Comparison of ENCODE assay signal across 38 cellular contexts in the genomic region with DNA sequence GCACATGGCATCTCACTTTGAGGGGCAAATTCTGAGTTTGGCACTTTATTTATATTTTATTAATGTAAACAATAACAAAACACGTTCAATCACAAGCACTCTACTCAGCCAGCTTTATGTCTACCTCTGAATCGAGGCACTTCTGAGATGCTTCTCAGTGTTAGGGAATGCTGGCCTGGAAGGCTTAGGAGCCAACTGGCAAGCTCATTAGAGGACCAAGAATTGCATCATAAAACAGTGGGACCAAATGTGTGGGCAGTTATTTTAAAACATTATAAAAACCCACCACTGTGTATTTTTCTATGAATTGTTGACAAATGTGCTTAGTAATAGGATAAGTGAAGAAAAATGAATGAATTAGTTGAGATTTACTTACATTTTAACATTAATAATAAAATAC. TPM values are rescaled to one million over a fixed set of nuclear protein-coding genes. Genes with fewer than 3 reads are reported as not detected.
"Had no signal": no experiment of that assay in that cellular context is flagged by ENCODE, and none has a peak within 500 bp of the region (broad histone marks: within the 10 kb centered on the region; RNA-seq: fewer than 3 reads in every experiment).

No MANE protein-coding gene starts in this region.

- H3K9me3 Mint-ChIP-seq: activated T-helper 2 cell treated with anti-CD3 and anti-CD28 coated beads, Interferon-gamma antibody, Interleukin-2, Interleukin-4, amounts not matched to agents 10 μg/mL and 5 μg/mL and 100 μg/mL, durations not matched to agents 14 hours and 24 hours and 36 hours; immature natural killer cell; naive thymus-derived CD4-positive, alpha-beta T cell; stimulated activated memory B cell treated with anti-CD40 and anti-IgM and Interleukin-4, amounts not matched to agents 10 μg/mL and 1 μg/mL and 100 μg/mL, for 72 hours; stimulated activated naive CD8-positive, alpha-beta T cell treated with anti-CD3 and anti-CD28 coated beads, Interleukin-15, amount 100 ng/mL, for 72 hours had no signal

- H3K27ac ChIP-seq: adrenal gland, body of pancreas, esophagus muscularis mucosa, gastroesophageal sphincter, ovary, vagina had no signal

- H3K27me3 Mint-ChIP-seq: progenitor cell of endocrine pancreas had no signal

- H3K27ac Mint-ChIP-seq: activated CD8-positive, alpha-beta memory T cell treated with anti-CD3 and anti-CD28 coated beads, Interleukin-2, amount 10 ng/mL, durations not matched to agents 7 days and 5 days; activated CD8-positive, alpha-beta T cell treated with anti-CD3 and anti-CD28 coated beads, Interleukin-2, amount 10 ng/mL, durations not matched to agents 7 days and 5 days; activated naive CD8-positive, alpha-beta T cell; activated T-helper 2 cell treated with anti-CD3 and anti-CD28 coated beads, Interferon-gamma antibody, Interleukin-2, Interleukin-4, amounts not matched to agents 10 μg/mL and 5 μg/mL and 100 μg/mL, durations not matched to agents 14 hours and 24 hours and 36 hours; immature natural killer cell; progenitor cell of endocrine pancreas; stimulated activated memory B cell treated with anti-CD40 and anti-IgM and Interleukin-4, amounts not matched to agents 10 μg/mL and 1 μg/mL and 100 μg/mL, for 72 hours; stimulated activated naive CD8-positive, alpha-beta T cell treated with anti-CD3 and anti-CD28 coated beads, Interleukin-15, amount 100 ng/mL, for 72 hours; type B pancreatic cell had no signal

- H3K4me3 Mint-ChIP-seq: activated CD8-positive, alpha-beta memory T cell treated with anti-CD3 and anti-CD28 coated beads, Interleukin-2, amount 10 ng/mL, durations not matched to agents 7 days and 5 days; activated CD8-positive, alpha-beta T cell treated with anti-CD3 and anti-CD28 coated beads, Interleukin-2, amount 10 ng/mL, durations not matched to agents 7 days and 5 days; activated naive CD8-positive, alpha-beta T cell; immature natural killer cell; naive thymus-derived CD4-positive, alpha-beta T cell; stimulated activated memory B cell treated with anti-CD40 and anti-IgM and Interleukin-4, amounts not matched to agents 10 μg/mL and 1 μg/mL and 100 μg/mL, for 72 hours; stimulated activated naive CD8-positive, alpha-beta T cell treated with anti-CD3 and anti-CD28 coated beads, Interleukin-15, amount 100 ng/mL, for 72 hours; type B pancreatic cell had no signal

- H3K4me1 Mint-ChIP-seq: activated CD8-positive, alpha-beta memory T cell treated with anti-CD3 and anti-CD28 coated beads, Interleukin-2, amount 10 ng/mL, durations not matched to agents 7 days and 5 days; immature natural killer cell; stimulated activated naive CD8-positive, alpha-beta T cell treated with anti-CD3 and anti-CD28 coated beads, Interleukin-15, amount 100 ng/mL, for 72 hours had no signal

- H3K27me3 ChIP-seq: body of pancreas, esophagus muscularis mucosa, gastroesophageal sphincter, ovary, vagina had no signal

- DNase-seq: activated CD4-positive, alpha-beta T cell treated with anti-CD3 and anti-CD28 coated beads, Interleukin-2, amount 50 U/mL, for 1 hour; activated CD4-positive, CD25-positive, alpha-beta regulatory T cell treated with anti-CD3 and anti-CD28 coated beads, Interleukin-2, amount 50 U/mL, for 72 hours; activated CD8-positive, alpha-beta memory T cell treated with anti-CD3 and anti-CD28 coated beads, Interleukin-2, amount 10 ng/mL, durations not matched to agents 7 days and 5 days; activated CD8-positive, alpha-beta T cell treated with anti-CD3 and anti-CD28 coated beads, Interleukin-2, amount 10 ng/mL, durations not matched to agents 7 days and 5 days; activated T-cell treated with anti-CD3 and anti-CD28 coated beads, Interleukin-2, amount 50 U/mL, for 48 hours; adrenal gland; aorta; body of pancreas; dermis blood vessel endothelial cell; effector CD4-positive, alpha-beta T cell; hippocampal formation; immature natural killer cell; kidney; left colon; mammary epithelial cell; naive thymus-derived CD4-positive, alpha-beta T cell; ovary; retina; small intestine; stimulated activated CD4-positive, alpha-beta T cell treated with anti-CD3 and anti-CD28 coated beads, Interleukin-1b, Interleukin-23, amount 100 ng/mL, for 48 hours; stimulated activated CD4-positive, alpha-beta T cell treated with anti-CD3 and anti-CD28 coated beads, Interleukin-4, amount 100 ng/mL, for 4 hours; stimulated activated CD8-positive, alpha-beta memory T cell treated with anti-CD3 and anti-CD28 coated beads, Interleukin-4, amount 100 ng/mL, for 48 hours; stimulated activated naive CD8-positive, alpha-beta T cell treated with anti-CD3 and anti-CD28 coated beads, Interleukin-15, amount 100 ng/mL, for 72 hours; substantia nigra; T-helper 2 cell had no signal

- H3K4me3 ChIP-seq: adrenal gland, body of pancreas, esophagus muscularis mucosa, gastroesophageal sphincter, ovary, vagina had no signal

- H3K36me3 ChIP-seq: adrenal gland, esophagus muscularis mucosa, gastroesophageal sphincter, ovary, vagina had no signal

- H3K36me3 Mint-ChIP-seq: activated CD8-positive, alpha-beta memory T cell treated with anti-CD3 and anti-CD28 coated beads, Interleukin-2, amount 10 ng/mL, durations not matched to agents 7 days and 5 days; activated naive CD8-positive, alpha-beta T cell; immature natural killer cell; naive thymus-derived CD4-positive, alpha-beta T cell; stimulated activated memory B cell treated with anti-CD40 and anti-IgM and Interleukin-4, amounts not matched to agents 10 μg/mL and 1 μg/mL and 100 μg/mL, for 72 hours; type B pancreatic cell had no signal

- H3K9me3 ChIP-seq: adrenal gland, body of pancreas, esophagus muscularis mucosa, gastroesophageal sphincter, ovary, vagina had no signal

- ATAC-seq: activated CD8-positive, alpha-beta memory T cell treated with anti-CD3 and anti-CD28 coated beads, Interleukin-2, amount 10 ng/mL, durations not matched to agents 7 days and 5 days; activated CD8-positive, alpha-beta T cell treated with anti-CD3 and anti-CD28 coated beads, Interleukin-2, amount 10 ng/mL, durations not matched to agents 7 days and 5 days; body of pancreas; gastroesophageal sphincter; left colon; naive thymus-derived CD4-positive, alpha-beta T cell; sciatic nerve; stimulated activated memory B cell treated with anti-CD40 and anti-IgM and Interleukin-4, amounts not matched to agents 10 μg/mL and 1 μg/mL and 100 μg/mL, for 72 hours; stimulated activated naive CD8-positive, alpha-beta T cell treated with anti-CD3 and anti-CD28 coated beads, Interleukin-15, amount 100 ng/mL, for 72 hours had no signal

- H3K4me1 ChIP-seq: adrenal gland, body of pancreas, vagina had no signal

RNA-seq across cellular contexts. Expression of gene SMIM21, which starts 46.8 kb away (rescaled TPM):
- total RNA-seq: activated CD8-positive, alpha-beta memory T cell treated with anti-CD3 and anti-CD28 coated beads, Interleukin-2, amount 10 ng/mL, durations not matched to agents 7 days and 5 days; activated CD8-positive, alpha-beta T cell treated with anti-CD3 and anti-CD28 coated beads, Interleukin-2, amount 10 ng/mL, durations not matched to agents 7 days and 5 days; activated T-helper 2 cell treated with anti-CD3 and anti-CD28 coated beads, Interferon-gamma antibody, Interleukin-2, Interleukin-4, amounts not matched to agents 10 μg/mL and 5 μg/mL and 100 μg/mL, durations not matched to agents 14 hours and 24 hours and 36 hours; adrenal gland; aorta; body of pancreas; dermis blood vessel endothelial cell; esophagus muscularis mucosa; fibroblast of villous mesenchyme; gastroesophageal sphincter; kidney; left colon; liver; mammary epithelial cell; mucosa of gallbladder; naive thymus-derived CD4-positive, alpha-beta T cell; ovary; progenitor cell of endocrine pancreas; sciatic nerve; vagina had no signal
- polyA plus RNA-seq: adrenal gland; aorta; immature natural killer cell; liver; mammary epithelial cell; naive thymus-derived CD4-positive, alpha-beta T cell; neural cell; ovary; small intestine had no signal
